In the genomic region with DNA sequence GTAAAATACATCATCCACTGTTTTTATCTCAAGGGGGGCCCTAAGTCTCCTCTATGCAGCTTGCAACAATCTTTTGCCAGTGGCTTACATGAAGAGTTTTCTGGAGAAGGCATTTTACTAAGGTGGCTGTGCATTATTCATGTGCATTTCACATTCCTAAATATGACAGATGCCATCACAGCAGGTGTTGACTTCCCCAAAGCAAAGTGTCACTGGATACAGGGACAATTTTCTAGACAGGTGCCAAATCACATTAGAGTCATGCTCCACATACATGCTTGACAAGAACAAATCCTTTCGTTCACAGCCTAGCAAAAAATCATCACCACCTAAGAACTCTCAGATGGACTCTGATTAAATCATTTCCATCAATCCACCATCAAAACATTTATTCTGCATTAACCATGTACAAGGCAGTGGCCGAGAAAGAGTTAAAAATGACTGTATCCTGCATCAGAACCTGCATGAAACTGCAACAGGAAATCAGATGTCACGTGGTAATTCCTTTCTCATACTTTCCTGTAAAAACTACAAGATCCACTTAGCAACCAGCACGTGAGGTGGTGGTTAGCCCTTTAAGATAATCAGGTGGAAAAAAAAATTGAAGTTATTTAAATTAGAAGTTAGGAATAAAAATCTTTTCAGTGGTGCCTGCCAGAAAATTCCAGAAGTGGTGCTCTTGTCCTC, we compare ENCODE assay signal across 8 cellular contexts.
A peak's percentile ranks its signal among the peaks of the same experiment; 100 is the strongest.
DNase-seq lines count a peak whose midpoint lies in the region; ATAC-seq lines count a peak whose summit lies in the region.
"Had no signal": no experiment of that assay in that cellular context is flagged by ENCODE, and none has a peak within 500 bp of the region (broad histone marks: within the 10 kb centered on the region; RNA-seq: fewer than 3 reads in every experiment).

No MANE protein-coding gene starts in this region.

- DNase-seq in ELR (ENCODE audit: low read depth) (peak; percentile 34), lung microvascular endothelial cell (ENCODE audit: low read depth in 2 of 2) (peak; percentile 39 to 55), UCSD-AML1 (lab: John Stamatoyannopoulos, UW; ENCODE audit: unreplicated experiment) (no peak), DMS53 treated with DMSO at 0.1 percent for 48 hours (lab: John Stamatoyannopoulos, UW; ENCODE audit: unreplicated experiment) (no peak), AG08395 (ENCODE audit: low spot score) (no peak)
- DNase-seq in activated CD4-positive, alpha-beta T cell treated with anti-CD3 and anti-CD28 coated beads, Interleukin-2, amount 50 U/mL, for 4 hours, result peak; percentile 12 to 24
- DNase-seq: NCI-H1105 had no signal

- peak; percentile 40 for ATAC-seq in GM21576 (IDR thresholded peaks at IDR 0.05; ENCODE audit: unreplicated experiment)

Comparison
In these comparisons a context has a peak if more than half of its experiments do, and no peak if none do; other contexts are left out.
1. DNase-seq: peak in ELR (single experiment), activated CD4-positive, alpha-beta T cell treated with anti-CD3 and anti-CD28 coated beads, Interleukin-2, amount 50 U/mL, for 4 hours (2 of 2) and lung microvascular endothelial cell (2 of 2); none in UCSD-AML1 (single experiment), DMS53 treated with DMSO at 0.1 percent for 48 hours (single experiment) and AG08395 (single experiment).